ENCODE assay signal across 11 cellular contexts in the genomic region with DNA sequence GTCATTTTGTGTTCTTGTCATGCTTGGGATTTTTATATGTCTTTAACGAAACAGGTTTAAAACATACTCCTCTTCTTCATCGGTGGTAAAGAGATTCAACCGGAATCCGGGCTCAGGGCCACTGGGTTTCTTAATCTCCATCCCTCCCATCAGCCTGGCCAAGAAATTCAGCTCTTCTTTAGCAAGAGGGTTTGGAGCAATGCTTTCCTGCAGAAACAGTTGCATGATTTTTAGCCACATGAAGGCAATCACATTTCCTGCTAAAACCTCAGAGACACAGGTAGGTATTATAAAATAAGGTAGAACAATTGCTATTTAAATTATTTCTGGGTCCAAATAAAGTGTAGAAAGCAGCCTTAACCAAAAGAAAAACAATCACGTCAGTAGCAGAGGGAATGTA. TPM values are rescaled to one million over a fixed set of nuclear protein-coding genes. Genes with fewer than 3 reads are reported as not detected.
DNase-seq lines count a peak whose midpoint lies in the region; ATAC-seq and TF ChIP-seq lines count a peak whose summit lies in the region.
"Had no signal": no experiment of that assay in that cellular context is flagged by ENCODE, and none has a peak within 500 bp of the region (broad histone marks: within the 10 kb centered on the region; RNA-seq: fewer than 3 reads in every experiment).

No MANE protein-coding gene starts in this region.

- peak overlapping the region in 2 of 4 donors; percentile 3 to 31 for H3K27ac ChIP-seq in gastroesophageal sphincter
- no peak overlapping the region for H3K27ac ChIP-seq in neuronal stem cell (replicated peaks; ENCODE audit: low read length)
- H3K27ac ChIP-seq: brain microvascular endothelial cell had no signal

- H2AK5ac ChIP-seq in neuronal stem cell (ENCODE audit: low read depth, low read length) = no peak overlapping the region

- no peak overlapping the region for H3K4ac ChIP-seq in neuronal stem cell (ENCODE audit: low read length)

- no peak overlapping the region for H2BK15ac ChIP-seq in neuronal stem cell (ENCODE audit: low read length)

- H3K36me3 Mint-ChIP-seq in activated CD8-positive, alpha-beta T cell treated with anti-CD3 and anti-CD28 coated beads for 36 hours (ENCODE audit: low read depth) = no peaks in the 10 kb centered on the region

- no peaks in the 10 kb centered on the region for H3K9me3 Mint-ChIP-seq in stimulated activated naive CD8-positive, alpha-beta T cell treated with anti-CD3 and anti-CD28 coated beads, Interleukin-15, amount 100 ng/mL, for 72 hours
- no peaks in the 10 kb centered on the region for H3K9me3 Mint-ChIP-seq in activated CD8-positive, alpha-beta T cell treated with anti-CD3 and anti-CD28 coated beads for 36 hours

- no peak overlapping the region for H4K91ac ChIP-seq in neuronal stem cell (ENCODE audit: low read depth, low read length, poor library complexity)

- no peaks in the 10 kb centered on the region for H3K27me3 ChIP-seq in gastroesophageal sphincter
- H3K27me3 ChIP-seq in neuronal stem cell (ENCODE audit: control insufficient read depth in 3 of 3, insufficient read depth in 3 of 3, low read depth in 1 of 3, low read length in 3 of 3) = no peaks in the 10 kb centered on the region
- H3K27me3 ChIP-seq: brain microvascular endothelial cell, esophagus muscularis mucosa, Peyer's patch had no signal

- H3K4me1 Mint-ChIP-seq in stimulated activated naive CD8-positive, alpha-beta T cell treated with anti-CD3 and anti-CD28 coated beads, Interleukin-15, amount 100 ng/mL, for 72 hours = peaks cover 19% of the 10 kb centered on the region
- H3K4me1 Mint-ChIP-seq in activated CD8-positive, alpha-beta T cell treated with anti-CD3 and anti-CD28 coated beads for 36 hours (ENCODE audit: low read depth) = peaks cover 12% of the 10 kb centered on the region

- no peak for TF ChIP-seq CTCF in activated CD8-positive, alpha-beta T cell treated with anti-CD3 and anti-CD28 coated beads for 36 hours (IDR thresholded peaks at IDR 0.05)
- TF ChIP-seq CTCF in gastroesophageal sphincter (IDR thresholded peaks at IDR 0.05) (no peak), GM10248 (IDR thresholded peaks at IDR 0.05; ENCODE audit: control extremely low read depth, extremely low read depth, low read depth, missing control alignments) (no peak)

- H3K4me3 Mint-ChIP-seq in stimulated activated naive CD8-positive, alpha-beta T cell treated with anti-CD3 and anti-CD28 coated beads, Interleukin-15, amount 100 ng/mL, for 72 hours = peak overlapping the region; percentile 46 to 64
- no peak overlapping the region for H3K4me3 Mint-ChIP-seq in activated CD8-positive, alpha-beta T cell treated with anti-CD3 and anti-CD28 coated beads for 36 hours

- H3K36me3 ChIP-seq in gastroesophageal sphincter (peaks cover 0 to 60% of the 10 kb centered on the region in 2 donors), neuronal stem cell (replicated peaks in 1 of 2; ENCODE audit: control insufficient read depth in 2 of 2, insufficient read depth in 2 of 2, low read length in 2 of 2) (peaks cover 7 to 54% of the 10 kb centered on the region in 2 donors)
- H3K36me3 ChIP-seq: brain microvascular endothelial cell, Peyer's patch had no signal

- peaks cover 0 to 15% (median 4%) of the 10 kb centered on the region in 3 donors for H3K4me1 ChIP-seq in gastroesophageal sphincter
- no peaks in the 10 kb centered on the region for H3K4me1 ChIP-seq in neuronal stem cell (ENCODE audit: control insufficient read depth in 2 of 2, insufficient read depth in 1 of 2, low read depth in 1 of 2, low read length in 2 of 2)
- H3K4me1 ChIP-seq: Peyer's patch had no signal

- no peak overlapping the region for H4K8ac ChIP-seq in neuronal stem cell (ENCODE audit: low read depth, low read length)

- WGBS in gastroesophageal sphincter (ENCODE audit: low coverage in 1 of 2), 2 donors = 18 to 38% methylated on average over 4 to 5 of the region's 5 CpGs
- WGBS in neuronal stem cell (ENCODE audit: extremely low coverage in 2 of 2, insufficient read length in 2 of 2, insufficient replicate concordance in 1 of 2), 2 donors = no CpG with 5 or more reads among the region's 5 CpGs

- peak; percentile 33 for ATAC-seq in stimulated activated naive CD8-positive, alpha-beta T cell treated with anti-CD3 and anti-CD28 coated beads, Interleukin-15, amount 100 ng/mL, for 72 hours
- no peak for ATAC-seq in stimulated activated naive CD8-positive, alpha-beta T cell treated with anti-CD3 and anti-CD28 coated beads, Interleukin-15, Interleukin-2, amounts not matched to agents 100 U/mL and 50 U/mL, for 24 hours
- no peak for ATAC-seq in activated CD8-positive, alpha-beta T cell treated with anti-CD3 and anti-CD28 coated beads for 36 hours
- ATAC-seq in gastroesophageal sphincter = peak; percentile 70

- H3K23ac ChIP-seq in neuronal stem cell (ENCODE audit: low read depth, low read length, poor library complexity) = no peak overlapping the region

- no peak overlapping the region for H3K14ac ChIP-seq in neuronal stem cell (ENCODE audit: low read length)

- H2BK12ac ChIP-seq in neuronal stem cell (ENCODE audit: low read length) = no peak overlapping the region

- intact Hi-C loops in activated CD8-positive, alpha-beta T cell treated with anti-CD3 and anti-CD28 coated beads for 36 hours (cut with micrococcal nuclease) = loop anchor here (5.0 kb wide), 1 partner anchor 78 kb away; no protein-coding TSS in a partner anchor

- H3K9me3 ChIP-seq in gastroesophageal sphincter = no peaks in the 10 kb centered on the region
- H3K9me3 ChIP-seq in neuronal stem cell (replicated peaks in 1 of 2; ENCODE audit: control insufficient read depth in 2 of 2, insufficient read depth in 1 of 2, low read depth in 1 of 2, low read length in 2 of 2) = no peaks in the 10 kb centered on the region
- H3K9me3 ChIP-seq: esophagus muscularis mucosa, Peyer's patch had no signal

- no peaks in the 10 kb centered on the region for H3K79me1 ChIP-seq in neuronal stem cell (ENCODE audit: low read depth, low read length)

- peak overlapping the region in 1 of 2 donors; percentile 97 for H3K27ac Mint-ChIP-seq in stimulated activated naive CD8-positive, alpha-beta T cell treated with anti-CD3 and anti-CD28 coated beads, Interleukin-15, amount 100 ng/mL, for 72 hours
- H3K27ac Mint-ChIP-seq in activated CD8-positive, alpha-beta T cell treated with anti-CD3 and anti-CD28 coated beads for 36 hours = peak overlapping the region; percentile 91

- H2AFZ ChIP-seq in neuronal stem cell (ENCODE audit: low read length) = no peak overlapping the region

- no peak overlapping the region for H3K9ac ChIP-seq in neuronal stem cell (ENCODE audit: low read depth, low read length, poor library complexity)

- no peak overlapping the region for H2BK120ac ChIP-seq in neuronal stem cell (ENCODE audit: low read depth, low read length)

- POLR2A ChIA-PET in activated CD8-positive, alpha-beta T cell treated with anti-CD3 and anti-CD28 coated beads for 36 hours (lab: Charles Lee) = interaction anchor here (0.6 to 1.7 kb wide), 4 partner anchors 24 to 291 kb away, joined by 3 to 6 read pairs (median 3); partner anchors contain the start of gene STK40
- POLR2A ChIA-PET in GM10248 (lab: Yijun Ruan, JAX) = no interaction called here

- no peak for DNase-seq in stimulated activated naive CD8-positive, alpha-beta T cell treated with anti-CD3 and anti-CD28 coated beads, Interleukin-15, amount 100 ng/mL, for 72 hours
- DNase-seq in stimulated activated naive CD8-positive, alpha-beta T cell treated with anti-CD3 and anti-CD28 coated beads, Interleukin-15, Interleukin-2, amounts not matched to agents 100 U/mL and 50 U/mL, for 24 hours = no peak
- no peak for DNase-seq in activated CD8-positive, alpha-beta T cell treated with anti-CD3 and anti-CD28 coated beads for 36 hours
- DNase-seq in central memory CD4-positive, alpha-beta T cell = no peak
- no peak for DNase-seq in GM10248 (ENCODE audit: extremely low spot score)
- DNase-seq in neuronal stem cell (ENCODE audit: low spot score) = no peak
- DNase-seq in NCI-H1417 treated with DMSO at 0.1 percent for 48 hours (lab: John Stamatoyannopoulos, UW) = no peak

- CTCF ChIA-PET in activated CD8-positive, alpha-beta T cell treated with anti-CD3 and anti-CD28 coated beads for 36 hours (lab: Charles Lee) = interaction anchor here (0.6 to 3.8 kb wide), 15 partner anchors 8 to 286 kb away, joined by 3 to 68 read pairs (median 5); partner anchors contain the start of genes EVA1B, LSM10, SH3D21 and TRAPPC3
- CTCF ChIA-PET in GM10248 (lab: Yijun Ruan, JAX) = interaction anchor here (0.7 to 2.6 kb wide), 14 partner anchors 9 to 321 kb away, joined by 3 to 21 read pairs (median 3); partner anchors contain the start of gene LSM10

- no peak overlapping the region for H3K18ac ChIP-seq in neuronal stem cell (ENCODE audit: low read length)

- H3K4me3 ChIP-seq in gastroesophageal sphincter (no peak overlapping the region), neuronal stem cell (ENCODE audit: low read length in 2 of 2) (no peak overlapping the region)
- H3K4me3 ChIP-seq: esophagus muscularis mucosa, Peyer's patch had no signal

- no peak overlapping the region for H2BK5ac ChIP-seq in neuronal stem cell (ENCODE audit: low read length)

- no peaks in the 10 kb centered on the region for H3K27me3 Mint-ChIP-seq in stimulated activated naive CD8-positive, alpha-beta T cell treated with anti-CD3 and anti-CD28 coated beads, Interleukin-15, amount 100 ng/mL, for 72 hours
- no peaks in the 10 kb centered on the region for H3K27me3 Mint-ChIP-seq in activated CD8-positive, alpha-beta T cell treated with anti-CD3 and anti-CD28 coated beads for 36 hours

- H3K4me2 ChIP-seq in neuronal stem cell (ENCODE audit: insufficient read depth, low read length, poor library complexity, severe bottlenecking) = no peak overlapping the region

- TF ChIP-seq POLR2A in gastroesophageal sphincter (IDR thresholded peaks at IDR 0.05) = no peak

- TF ChIP-seq EP300 in gastroesophageal sphincter (IDR thresholded peaks at IDR 0.05) = no peak

RNA-seq across cellular contexts. Expression of gene LSM10, which starts 22.7 kb away (rescaled TPM):
- total RNA-seq in activated CD8-positive, alpha-beta T cell treated with anti-CD3 and anti-CD28 coated beads for 36 hours = 10 to 100 TPM; 43.8 to 46.2 TPM
- total RNA-seq in gastroesophageal sphincter = 10 to 100 TPM; 39.5 to 50.2 (median 47.3) TPM
- polyA plus RNA-seq in neuronal stem cell (2013, experiment 1 of 2) = 46.9 TPM
- 46.5 TPM for polyA plus RNA-seq in neuronal stem cell (2013, experiment 2 of 2)

RNA-seq across cellular contexts. Expression of gene OSCP1, which starts 29.8 kb away (rescaled TPM):
- 1 to 10 TPM; 1.2 to 1.5 TPM for total RNA-seq in activated CD8-positive, alpha-beta T cell treated with anti-CD3 and anti-CD28 coated beads for 36 hours
- 10 to 100 TPM in 2 of 4 donors, 1 to 10 TPM in 2; 6.5 to 13.9 (median 10.0) TPM for total RNA-seq in gastroesophageal sphincter
- 7.2 TPM for polyA plus RNA-seq in neuronal stem cell (2013, experiment 1 of 2)
- 7.9 TPM for polyA plus RNA-seq in neuronal stem cell (2013, experiment 2 of 2)

RNA-seq across cellular contexts. Expression of gene STK40, which starts 34.7 kb away (rescaled TPM):
- 10 to 100 TPM; 41.2 to 44.4 TPM for total RNA-seq in activated CD8-positive, alpha-beta T cell treated with anti-CD3 and anti-CD28 coated beads for 36 hours
- 100 to 1,000 TPM in 1 of 4 donors, 10 to 100 TPM in 3; 39.2 to 127 (median 68.6) TPM for total RNA-seq in gastroesophageal sphincter
- polyA plus RNA-seq in neuronal stem cell (2013, experiment 1 of 2) = 49.4 TPM
- polyA plus RNA-seq in neuronal stem cell (2013, experiment 2 of 2) = 50.2 TPM

RNA-seq across cellular contexts. Expression of gene MRPS15, which starts 43.8 kb away (rescaled TPM):
- total RNA-seq in activated CD8-positive, alpha-beta T cell treated with anti-CD3 and anti-CD28 coated beads for 36 hours = 100 to 1,000 TPM; 120 to 129 TPM
- 10 to 100 TPM; 52.6 to 68.5 (median 61.3) TPM for total RNA-seq in gastroesophageal sphincter
- 128 TPM for polyA plus RNA-seq in neuronal stem cell (2013, experiment 1 of 2)
- polyA plus RNA-seq in neuronal stem cell (2013, experiment 2 of 2) = 126 TPM

Comparison
In these comparisons a context has a peak if more than half of its experiments do, and no peak if none do; other contexts are left out.
1. ATAC-seq: peak in stimulated activated naive CD8-positive, alpha-beta T cell treated with anti-CD3 and anti-CD28 coated beads, Interleukin-15, amount 100 ng/mL, for 72 hours (single experiment) and gastroesophageal sphincter (single experiment); none in stimulated activated naive CD8-positive, alpha-beta T cell treated with anti-CD3 and anti-CD28 coated beads, Interleukin-15, Interleukin-2, amounts not matched to agents 100 U/mL and 50 U/mL, for 24 hours (single experiment) and activated CD8-positive, alpha-beta T cell treated with anti-CD3 and anti-CD28 coated beads for 36 hours (single experiment).